ENCODE assay signal across 17 cellular contexts in the genomic region with DNA sequence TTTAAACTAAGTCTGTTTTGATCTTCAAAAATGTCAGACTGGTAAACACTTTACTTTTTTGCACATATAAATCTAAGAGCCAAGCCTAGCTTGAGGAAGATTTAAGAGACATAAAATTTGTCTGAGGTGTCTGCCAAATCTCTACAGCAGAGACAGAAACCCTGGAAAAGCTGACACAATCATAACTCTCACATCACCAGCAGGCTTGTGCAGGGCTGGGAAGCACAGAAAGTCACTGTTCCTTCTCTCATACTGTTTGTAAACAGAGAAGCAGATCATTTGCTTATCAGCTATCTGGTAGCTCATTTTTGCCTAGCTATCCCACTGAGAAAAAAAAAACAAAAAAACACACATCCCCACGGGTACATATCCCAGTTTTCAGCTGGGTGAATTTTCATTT. TPM values are rescaled to one million over a fixed set of nuclear protein-coding genes. Genes with fewer than 3 reads are reported as not detected.
DNase-seq lines count a peak whose midpoint lies in the region; ATAC-seq and TF ChIP-seq lines count a peak whose summit lies in the region.
"Had no signal": no experiment of that assay in that cellular context is flagged by ENCODE, and none has a peak within 500 bp of the region (broad histone marks: within the 10 kb centered on the region; RNA-seq: fewer than 3 reads in every experiment).

No MANE protein-coding gene starts in this region.

- DNase-seq in fibroblast of mammary gland (ENCODE audit: low read depth): peak; percentile 18
- peak; percentile 42 for DNase-seq in medulla oblongata (ENCODE audit: extremely low spot score)
- no peak for DNase-seq in activated CD8-positive, alpha-beta memory T cell treated with anti-CD3 and anti-CD28 coated beads, Interleukin-2, amount 50 U/mL, for 48 hours
- DNase-seq: activated CD4-positive, CD25-positive, alpha-beta regulatory T cell treated with anti-CD3 and anti-CD28 coated beads, Interleukin-2, amount 50 U/mL, for 72 hours; amniotic stem cell; Calu3; glutamatergic neuron; MG63; midbrain; SHP77 treated with DMSO at 0.1 percent for 48 hours; stimulated activated CD4-positive, alpha-beta T cell treated with anti-CD3 and anti-CD28 coated beads, Interleukin-2, amount 100 ng/mL, for 24 hours had no signal

- H3K4me3 ChIP-seq in fibroblast of mammary gland (ENCODE audit: control insufficient read depth, low read depth, low read length): no peak overlapping the region
- H3K4me3 ChIP-seq: MG63, neural progenitor cell had no signal

- TF ChIP-seq CTCF in VCaP (conservative IDR thresholded peaks at IDR 0.05): no peak
- TF ChIP-seq CTCF in fibroblast of mammary gland (conservative IDR thresholded peaks at IDR 0.05; ENCODE audit: control insufficient read depth, insufficient read depth, low read depth, low read length): no peak

- H3K27ac ChIP-seq in VCaP (peak overlapping the region; percentile 47), temporal lobe (ENCODE audit: low read depth, low read length) (peak overlapping the region; percentile 80)
- H3K27ac ChIP-seq: epithelial cell of prostate, neural progenitor cell had no signal

- ATAC-seq in esophagus mucosa (no peak), GM21381 (IDR thresholded peaks at IDR 0.05; ENCODE audit: unreplicated experiment) (no peak)

RNA-seq across cellular contexts. Expression of a gene that starts 7.0 kb away (rescaled TPM):
- total RNA-seq in temporal lobe (3.2 TPM), esophagus mucosa (15.1 TPM)
